In genomic region chr5:122586351-122586750, GRCh38 we compare ENCODE assay signal across 20 cellular contexts.
DNase-seq lines count a peak whose midpoint lies in the region; ATAC-seq and TF ChIP-seq lines count a peak whose summit lies in the region.
"Had no signal": no experiment of that assay in that cellular context is flagged by ENCODE, and none has a peak within 500 bp of the region (broad histone marks: within the 10 kb centered on the region; RNA-seq: fewer than 3 reads in every experiment).

No MANE protein-coding gene starts in this region.

- no peaks in the 10 kb centered on the region for H3K27me3 ChIP-seq in smooth muscle cell (ENCODE audit: low read depth)

- H3K36me3 ChIP-seq in smooth muscle cell (ENCODE audit: low read depth), result no peaks in the 10 kb centered on the region
- H3K36me3 ChIP-seq: esophagus muscularis mucosa had no signal

- H3K9me3 ChIP-seq in smooth muscle cell (replicated peaks; ENCODE audit: low read depth), result no peaks in the 10 kb centered on the region
- H3K9me3 ChIP-seq: esophagus muscularis mucosa had no signal

- H4K20me1 ChIP-seq in smooth muscle cell (ENCODE audit: low read depth), result no peaks in the 10 kb centered on the region

- peaks cover 9% of the 10 kb centered on the region for H3F3A ChIP-seq in smooth muscle cell (ENCODE audit: low read depth)

- TF ChIP-seq CTCF in fibroblast of villous mesenchyme (IDR thresholded peaks at IDR 0.05; ENCODE audit: insufficient read depth, low read depth, low read length) (no peak), smooth muscle cell (IDR thresholded peaks at IDR 0.05; ENCODE audit: borderline replicate concordance, insufficient read depth, poor library complexity, severe bottlenecking) (no peak)

- H3K9ac ChIP-seq in smooth muscle cell (ENCODE audit: low read depth), result peak overlapping the region; percentile 96

- H3K4me2 ChIP-seq in smooth muscle cell, result peak overlapping the region; percentile 79

- WGBS in smooth muscle cell (ENCODE audit: low lambda C conversion rate), result 7% methylated on average over 1 of the region's 1 CpG

- DNase-seq in GM04503 (ENCODE audit: low read depth) (peak; percentile 8), amniotic stem cell (lab: John Stamatoyannopoulos, UW) (peak; percentile 27), fibroblast of villous mesenchyme (ENCODE audit: low read depth) (peak; percentile 7), smooth muscle cell (lab: John Stamatoyannopoulos, UW; ENCODE audit: unreplicated experiment) (no peak), islet precursor cell (no peak), RKO (ENCODE audit: low spot score) (no peak), NCI-H748 treated with DMSO at 0.1 percent for 48 hours (lab: John Stamatoyannopoulos, UW) (no peak)
- DNase-seq: activated B cell treated with CpG ODN at 0.5 μM for 24 hours; activated CD8-positive, alpha-beta memory T cell treated with anti-CD3 and anti-CD28 coated beads for 24 hours; activated naive CD8-positive, alpha-beta T cell treated with anti-CD3 and anti-CD28 coated beads for 36 hours; central memory CD4-positive, alpha-beta T cell; effector CD4-positive, alpha-beta T cell; NCI-H187 treated with DMSO at 0.1 percent for 48 hours; NCI-H524; retina; SIG-M5; T-helper 2 cell had no signal

- peaks cover 5% of the 10 kb centered on the region for H3K4me1 ChIP-seq in smooth muscle cell (ENCODE audit: low read depth)
- H3K4me1 ChIP-seq: esophagus muscularis mucosa had no signal

- no peaks in the 10 kb centered on the region for H3K79me2 ChIP-seq in smooth muscle cell (ENCODE audit: low read depth)

- H2AFZ ChIP-seq in smooth muscle cell (ENCODE audit: low read depth), result peak overlapping the region; percentile 28

- ATAC-seq in HG03469 (IDR thresholded peaks at IDR 0.05; ENCODE audit: unreplicated experiment), result no peak
- ATAC-seq: stimulated activated memory B cell treated with anti-CD40 and anti-IgM and Interleukin-4, amounts not matched to agents 10 μg/mL and 1 μg/mL and 100 μg/mL, for 72 hours had no signal

- peak overlapping the region; percentile 97 for H3K27ac ChIP-seq in smooth muscle cell (ENCODE audit: low read depth)
- H3K27ac ChIP-seq: esophagus muscularis mucosa had no signal

- H3K4me3 ChIP-seq in fibroblast of villous mesenchyme (ENCODE audit: low read depth, low read length), result no peak overlapping the region
- peak overlapping the region; percentile 15 for H3K4me3 ChIP-seq in smooth muscle cell
- H3K4me3 ChIP-seq: esophagus muscularis mucosa had no signal

Comparison
In these comparisons a context has a peak if more than half of its experiments do, and no peak if none do; other contexts are left out.
1. DNase-seq: peak in GM04503 (single experiment), amniotic stem cell (single experiment) and fibroblast of villous mesenchyme (single experiment); none in smooth muscle cell (single experiment), islet precursor cell (single experiment), RKO (single experiment) and NCI-H748 treated with DMSO at 0.1 percent for 48 hours (single experiment).